ENCODE assay signal across 28 cellular contexts in genomic region chr9:89213481-89213880, GRCh38.
"Had no signal": no experiment of that assay in that cellular context is flagged by ENCODE, and none has a peak within 500 bp of the region (broad histone marks: within the 10 kb centered on the region; RNA-seq: fewer than 3 reads in every experiment).

No MANE protein-coding gene starts in this region.

- ATAC-seq: activated CD4-positive, CD25-positive, alpha-beta regulatory T cell treated with anti-CD3 and anti-CD28 coated beads, Interleukin-2, amount 50 U/mL, for 24 hours; activated CD8-positive, alpha-beta T cell treated with anti-CD3 and anti-CD28 coated beads for 36 hours; activated T-cell treated with anti-CD3 and anti-CD28 coated beads, Interleukin-2, amount 50 U/mL, for 4 hours; activated T-helper 17 cell treated with anti-CD3 and anti-CD28 coated beads, Interleukin-2, amount 50 U/mL, for 72 hours; body of pancreas; T-helper 17 cell had no signal

- DNase-seq: activated B cell treated with CpG ODN at 0.5 μM for 24 hours; activated CD4-positive, alpha-beta T cell treated with anti-CD3 and anti-CD28 coated beads for 48 hours; activated CD4-positive, alpha-beta T cell treated with anti-CD3 and anti-CD28 coated beads, Interleukin-2, amount 50 U/mL, for 1 hour; activated CD4-positive, alpha-beta T cell treated with anti-CD3 and anti-CD28 coated beads, Interleukin-2, amount 50 U/mL, for 48 hours; activated CD8-positive, alpha-beta memory T cell treated with anti-CD3 and anti-CD28 coated beads for 24 hours; activated CD8-positive, alpha-beta T cell treated with anti-CD3 and anti-CD28 coated beads for 36 hours; activated effector memory CD4-positive, alpha-beta T cell treated with Interleukin-2 at 50 U/mL for 16 hours; activated gamma-delta T cell treated with Interleukin-2 at 50 U/mL for 16 hours; activated naive CD4-positive, alpha-beta T cell treated with anti-CD3 and anti-CD28 coated beads, Interleukin-2, amount 50 U/mL, for 16 hours; activated naive CD4-positive, alpha-beta T cell treated with Interleukin-2 at 50 U/mL for 16 hours; activated T-cell treated with anti-CD3 and anti-CD28 coated beads, Interleukin-2, amount 50 U/mL, for 4 hours; adrenal gland; amygdala; aorta; body of pancreas; caudate nucleus; dermis blood vessel endothelial cell; effector CD8-positive, alpha-beta T cell; esophagus squamous epithelium; foreskin fibroblast; head of caudate nucleus; T-helper 1 cell; T-helper 17 cell; T1000; WERI-Rb-1 had no signal

- H3K4me3 ChIP-seq: adrenal gland, body of pancreas, coronary artery, esophagus squamous epithelium had no signal
